1 cellular context compared by ENCODE assay signal in the genomic region with DNA sequence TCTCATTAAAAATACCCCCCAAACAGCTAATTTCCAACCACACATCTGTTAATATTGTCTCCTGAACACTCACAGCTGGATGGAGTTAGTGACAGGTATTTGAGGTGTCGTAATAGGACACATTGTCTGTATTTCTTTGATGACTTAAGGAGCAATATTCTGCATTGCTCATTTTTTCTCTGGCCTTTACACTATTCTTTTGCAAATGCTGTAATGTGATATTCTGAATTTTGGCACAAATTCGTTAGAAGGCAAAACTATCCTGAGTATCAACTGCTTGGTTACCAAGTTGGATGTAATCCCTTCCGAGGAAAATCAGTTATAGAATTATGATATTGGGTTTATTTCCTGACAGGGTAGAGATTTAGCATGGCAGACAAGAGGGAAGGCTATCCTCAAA.
TF ChIP-seq lines count a peak whose summit lies in the region.

No MANE protein-coding gene starts in this region.

TF ChIP-seq in IMR-90, 13 proteins besides CTCF, POLR2A, EP300 and RAD21 (continued from another document):
- TF ChIP-seq BHLHE40 (IDR thresholded peaks at IDR 0.05; ENCODE audit: low read depth, low read length) (no peak), RFX5 (IDR thresholded peaks at IDR 0.05; ENCODE audit: low read depth, low read length) (no peak), SMC3 (IDR thresholded peaks at IDR 0.05; ENCODE audit: low read depth, low read length) (no peak), RCOR1 (IDR thresholded peaks at IDR 0.05; ENCODE audit: insufficient replicate concordance, low read length) (no peak), MXI1 (IDR thresholded peaks at IDR 0.05; ENCODE audit: borderline replicate concordance, low read depth, low read length) (no peak), MAFK (IDR thresholded peaks at IDR 0.05; ENCODE audit: low read depth, low read length) (no peak), CHD1 (IDR thresholded peaks at IDR 0.05; ENCODE audit: low read depth, low read length) (no peak), CEBPB (IDR thresholded peaks at IDR 0.05; ENCODE audit: low read depth, low read length) (no peak), MAZ (IDR thresholded peaks at IDR 0.05; ENCODE audit: borderline replicate concordance, low read depth, low read length) (no peak)
- TF ChIP-seq, protein P1, sequence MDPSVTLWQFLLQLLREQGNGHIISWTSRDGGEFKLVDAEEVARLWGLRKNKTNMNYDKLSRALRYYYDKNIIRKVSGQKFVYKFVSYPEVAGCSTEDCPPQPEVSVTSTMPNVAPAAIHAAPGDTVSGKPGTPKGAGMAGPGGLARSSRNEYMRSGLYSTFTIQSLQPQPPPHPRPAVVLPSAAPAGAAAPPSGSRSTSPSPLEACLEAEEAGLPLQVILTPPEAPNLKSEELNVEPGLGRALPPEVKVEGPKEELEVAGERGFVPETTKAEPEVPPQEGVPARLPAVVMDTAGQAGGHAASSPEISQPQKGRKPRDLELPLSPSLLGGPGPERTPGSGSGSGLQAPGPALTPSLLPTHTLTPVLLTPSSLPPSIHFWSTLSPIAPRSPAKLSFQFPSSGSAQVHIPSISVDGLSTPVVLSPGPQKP (IDR thresholded peaks at IDR 0.05; ENCODE audit: borderline replicate concordance, low read depth, low read length): no peak
